ENCODE assay signal across 11 cellular contexts in the genomic region with DNA sequence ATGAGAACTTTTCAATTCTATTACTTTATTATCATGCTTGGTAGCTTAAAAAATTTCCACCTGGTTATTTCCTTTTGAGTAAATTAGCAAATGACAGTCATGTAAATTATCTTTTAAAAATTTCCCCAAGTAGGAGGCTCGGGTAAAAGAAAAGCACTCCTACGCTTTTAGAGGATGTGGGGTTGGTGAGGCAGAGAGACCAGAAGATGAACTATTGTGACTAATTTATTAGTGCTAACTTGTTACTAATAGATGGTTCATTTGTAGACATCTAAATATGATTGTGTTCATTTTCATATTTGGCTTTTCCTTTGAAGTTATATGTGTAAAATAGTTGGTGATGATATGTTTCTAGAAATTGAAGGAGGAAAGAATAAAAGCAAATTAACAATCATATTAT. TPM values are rescaled to one million over a fixed set of nuclear protein-coding genes. Genes with fewer than 3 reads are reported as not detected.
DNase-seq lines count a peak whose midpoint lies in the region; ATAC-seq and TF ChIP-seq lines count a peak whose summit lies in the region.
"Had no signal": no experiment of that assay in that cellular context is flagged by ENCODE, and none has a peak within 500 bp of the region (broad histone marks: within the 10 kb centered on the region; RNA-seq: fewer than 3 reads in every experiment).

No MANE protein-coding gene starts in this region.

- no peaks in the 10 kb centered on the region for H3K27me3 ChIP-seq in left ventricle myocardium inferior (ENCODE audit: low read depth)
- H3K27me3 ChIP-seq: dorsolateral prefrontal cortex, Peyer's patch had no signal

- intact Hi-C loops in left ventricle myocardium inferior (cut with micrococcal nuclease) (no loop called here), cardiac septum (cut with DNase I) (no loop called here)

- no peaks in the 10 kb centered on the region for H3K4me1 Mint-ChIP-seq in progenitor cell of endocrine pancreas (ENCODE audit: low read depth)

- no peak overlapping the region for H3K27ac Mint-ChIP-seq in progenitor cell of endocrine pancreas

- H3K4me1 ChIP-seq in left ventricle myocardium inferior, result peaks cover 7% of the 10 kb centered on the region
- H3K4me1 ChIP-seq: Peyer's patch had no signal

- DNase-seq in GM10248 (ENCODE audit: extremely low spot score) (peak; percentile 46), left ventricle myocardium inferior (no peak), SHP77 treated with DMSO at 0.1 percent for 48 hours (lab: John Stamatoyannopoulos, UW) (no peak), cardiac septum (ENCODE audit: low spot score) (no peak), progenitor cell of endocrine pancreas (ENCODE audit: low spot score, unreplicated experiment) (no peak)
- DNase-seq: dorsolateral prefrontal cortex, HCEC 1CT, Peyer's patch had no signal

- POLR2A ChIA-PET in GM10248 (lab: Yijun Ruan, JAX), result no interaction called here

- H3K27ac ChIP-seq in left ventricle myocardium inferior (replicated peaks), result no peak overlapping the region
- H3K27ac ChIP-seq: dorsolateral prefrontal cortex, Peyer's patch had no signal

- H3K9me3 Mint-ChIP-seq in progenitor cell of endocrine pancreas (ENCODE audit: low read depth), result peaks cover 4% of the 10 kb centered on the region

- H3K4me3 Mint-ChIP-seq in progenitor cell of endocrine pancreas (ENCODE audit: low read depth), result no peak overlapping the region

- TF ChIP-seq CTCF in GM10248 (IDR thresholded peaks at IDR 0.05; ENCODE audit: control extremely low read depth, extremely low read depth, low read depth, missing control alignments) (no peak), left ventricle myocardium inferior (IDR thresholded peaks at IDR 0.05; ENCODE audit: borderline replicate concordance) (no peak), progenitor cell of endocrine pancreas (IDR thresholded peaks at IDR 0.05; ENCODE audit: unreplicated experiment) (no peak)

- peaks cover 16% of the 10 kb centered on the region for H3K36me3 Mint-ChIP-seq in progenitor cell of endocrine pancreas (ENCODE audit: insufficient read depth)

- CTCF ChIA-PET in GM10248 (lab: Yijun Ruan, JAX), result interaction anchor here (1.0 kb wide), 1 partner anchor 8 kb away, joined by 4 read pairs; no protein-coding TSS in a partner anchor

- no peaks in the 10 kb centered on the region for H3K27me3 Mint-ChIP-seq in progenitor cell of endocrine pancreas

- H3K36me3 ChIP-seq in left ventricle myocardium inferior, result no peaks in the 10 kb centered on the region

- no peaks in the 10 kb centered on the region for H3K9me3 ChIP-seq in left ventricle myocardium inferior (replicated peaks)
- H3K9me3 ChIP-seq: Peyer's patch had no signal

- H3K4me3 ChIP-seq in left ventricle myocardium inferior, result no peak overlapping the region
- H3K4me3 ChIP-seq: dorsolateral prefrontal cortex, Peyer's patch had no signal

- peak; percentile 76 for ATAC-seq in GM18873 (IDR thresholded peaks at IDR 0.05; ENCODE audit: low FRiP score, unreplicated experiment)
- ATAC-seq in HG02678 (IDR thresholded peaks at IDR 0.05; ENCODE audit: unreplicated experiment), result peak; percentile 80
- ATAC-seq in HG03571 (IDR thresholded peaks at IDR 0.05; ENCODE audit: unreplicated experiment), result peak; percentile 68

RNA-seq across cellular contexts. Expression of gene ZNF292, which starts 27.0 kb away (rescaled TPM):
- total RNA-seq in left ventricle myocardium inferior (28.2 TPM), cardiac septum (34.5 TPM), progenitor cell of endocrine pancreas (63.3 and 67.9 TPM in 2 replicates)
